Comparison of ENCODE assay signal across 8 cellular contexts in genomic region chr7:23597908-23598224, GRCh38.
DNase-seq lines count a peak whose midpoint lies in the region; ATAC-seq and TF ChIP-seq lines count a peak whose summit lies in the region.

No MANE protein-coding gene starts in this region.

- peak overlapping the region; percentile 68 for H3K27ac Mint-ChIP-seq in activated naive CD8-positive, alpha-beta T cell treated with anti-CD3 and anti-CD28 coated beads, Interleukin-2, amount 50 U/mL, for 24 hours

- TF ChIP-seq POLR2A in erythroblast (IDR thresholded peaks at IDR 0.05; ENCODE audit: low read length): no peak

- peaks cover 2% of the 10 kb centered on the region for H3K36me3 Mint-ChIP-seq in activated naive CD8-positive, alpha-beta T cell treated with anti-CD3 and anti-CD28 coated beads, Interleukin-2, amount 50 U/mL, for 24 hours (ENCODE audit: low read depth)

- H3K27me3 Mint-ChIP-seq in activated naive CD8-positive, alpha-beta T cell treated with anti-CD3 and anti-CD28 coated beads, Interleukin-2, amount 50 U/mL, for 24 hours: no peaks in the 10 kb centered on the region

- peak overlapping the region; percentile 90 for H3K4me3 Mint-ChIP-seq in activated naive CD8-positive, alpha-beta T cell treated with anti-CD3 and anti-CD28 coated beads, Interleukin-2, amount 50 U/mL, for 24 hours

- H3K9me3 Mint-ChIP-seq in activated naive CD8-positive, alpha-beta T cell treated with anti-CD3 and anti-CD28 coated beads, Interleukin-2, amount 50 U/mL, for 24 hours: peaks cover 7% of the 10 kb centered on the region

- H3K27me3 ChIP-seq in stomach smooth muscle (ENCODE audit: control insufficient read depth in 1 of 2, insufficient read depth in 2 of 2, low read length in 2 of 2): no peaks in the 10 kb centered on the region

- H3K9me3 ChIP-seq in stomach smooth muscle (ENCODE audit: control insufficient read depth in 2 of 2, low read length in 2 of 2): no peaks in the 10 kb centered on the region

- DNase-seq in activated naive CD8-positive, alpha-beta T cell treated with anti-CD3 and anti-CD28 coated beads, Interleukin-2, amount 50 U/mL, for 24 hours: no peak
- DNase-seq in inferior parietal cortex (ENCODE audit: extremely low spot score): peak; percentile 37
- no peak for DNase-seq in NCI-H128 (lab: John Stamatoyannopoulos, UW; ENCODE audit: unreplicated experiment)
- DNase-seq in erythroblast (lab: John Stamatoyannopoulos, UW): no peak

- H3K4me3 ChIP-seq in GM12875 (ENCODE audit: low read depth, low read length) (peak overlapping the region; percentile 99), stomach smooth muscle (ENCODE audit: low read length in 2 of 2) (peak overlapping the region; percentile 86 to 99)

- H3K4me1 Mint-ChIP-seq in activated naive CD8-positive, alpha-beta T cell treated with anti-CD3 and anti-CD28 coated beads, Interleukin-2, amount 50 U/mL, for 24 hours: peaks cover 60% of the 10 kb centered on the region

- no peak for TF ChIP-seq CTCF in GM12875 (IDR thresholded peaks at IDR 0.05; ENCODE audit: borderline replicate concordance, insufficient read depth, low read depth, low read length)

- peak; percentile 4 for ATAC-seq in HG03066 (IDR thresholded peaks at IDR 0.05; ENCODE audit: low read depth, unreplicated experiment)
- ATAC-seq in activated naive CD8-positive, alpha-beta T cell treated with anti-CD3 and anti-CD28 coated beads, Interleukin-2, amount 50 U/mL, for 24 hours: no peak
- ATAC-seq in GM18511 (IDR thresholded peaks at IDR 0.05; ENCODE audit: unreplicated experiment): no peak

- no peaks in the 10 kb centered on the region for H3K36me3 ChIP-seq in stomach smooth muscle (ENCODE audit: control insufficient read depth in 2 of 2, insufficient read depth in 2 of 2, low read length in 2 of 2)

- H3K9ac ChIP-seq in stomach smooth muscle (ENCODE audit: low read length in 2 of 2): peak overlapping the region; percentile 91 to 96

- peaks cover 4% of the 10 kb centered on the region for H3K4me1 ChIP-seq in stomach smooth muscle (ENCODE audit: control insufficient read depth, insufficient read depth, low read length)

- peak overlapping the region; percentile 82 for H3K27ac ChIP-seq in stomach smooth muscle (ENCODE audit: low read length)
